22 cellular contexts compared by ENCODE assay signal in genomic region chr4:118337954-118338353, GRCh38. TPM values are rescaled to one million over a fixed set of nuclear protein-coding genes. Genes with fewer than 3 reads are reported as not detected.
A peak's percentile ranks its signal among the peaks of the same experiment; 100 is the strongest.
DNase-seq lines count a peak whose midpoint lies in the region; ATAC-seq and TF ChIP-seq lines count a peak whose summit lies in the region.
"Had no signal": no experiment of that assay in that cellular context is flagged by ENCODE, and none has a peak within 500 bp of the region (broad histone marks: within the 10 kb centered on the region; RNA-seq: fewer than 3 reads in every experiment).

No MANE protein-coding gene starts in this region.

- DNase-seq in RKO (ENCODE audit: low spot score) (peak; percentile 63), kidney tubule cell (ENCODE audit: low spot score) (peak; percentile 48), left lobe of liver (ENCODE audit: low spot score) (no peak), erythroblast (lab: John Stamatoyannopoulos, UW) (no peak), NK-92 (lab: John Stamatoyannopoulos, UW; ENCODE audit: unreplicated experiment) (no peak)
- DNase-seq in activated naive CD8-positive, alpha-beta T cell treated with anti-CD3 and anti-CD28 coated beads, Interleukin-2, amount 50 U/mL, for 24 hours: no peak
- DNase-seq: activated CD4-positive, alpha-beta T cell treated with anti-CD3 and anti-CD28 coated beads, Interleukin-2, amount 50 U/mL, for 4 hours; activated CD8-positive, alpha-beta memory T cell treated with anti-CD3 and anti-CD28 coated beads, Interleukin-2, amount 50 U/mL, for 48 hours; activated effector memory CD4-positive, alpha-beta T cell treated with Interleukin-2 at 50 U/mL for 16 hours; hypothalamus; islet precursor cell; naive thymus-derived CD4-positive, alpha-beta T cell; NCI-H1436 treated with DMSO at 0.1 percent for 48 hours; NCI-H2171 treated with DMSO at 0.1 percent for 48 hours; NCI-H748 treated with DMSO at 0.1 percent for 48 hours; OCI-M1; SHP77 treated with DMSO at 0.1 percent for 48 hours; T-cell; upper lobe of right lung had no signal

- no peaks in the 10 kb centered on the region for H3K36me3 Mint-ChIP-seq in activated naive CD8-positive, alpha-beta T cell treated with anti-CD3 and anti-CD28 coated beads, Interleukin-2, amount 50 U/mL, for 24 hours (ENCODE audit: low read depth)
- H3K36me3 Mint-ChIP-seq: naive thymus-derived CD4-positive, alpha-beta T cell; T-cell had no signal

- no peak overlapping the region for H3K27ac Mint-ChIP-seq in activated naive CD8-positive, alpha-beta T cell treated with anti-CD3 and anti-CD28 coated beads, Interleukin-2, amount 50 U/mL, for 24 hours
- H3K27ac Mint-ChIP-seq: B cell; naive thymus-derived CD4-positive, alpha-beta T cell; T-cell had no signal

- peaks cover 6% of the 10 kb centered on the region for H3K27me3 Mint-ChIP-seq in activated naive CD8-positive, alpha-beta T cell treated with anti-CD3 and anti-CD28 coated beads, Interleukin-2, amount 50 U/mL, for 24 hours

- peak; percentile 69 for ATAC-seq in GM18868 (IDR thresholded peaks at IDR 0.05; ENCODE audit: unreplicated experiment)
- peak; percentile 77 for ATAC-seq in HG02759 (IDR thresholded peaks at IDR 0.05; ENCODE audit: unreplicated experiment)
- ATAC-seq in left lobe of liver: no peak
- ATAC-seq in activated naive CD8-positive, alpha-beta T cell treated with anti-CD3 and anti-CD28 coated beads, Interleukin-2, amount 50 U/mL, for 24 hours: no peak
- ATAC-seq: naive thymus-derived CD4-positive, alpha-beta T cell; T-cell; upper lobe of right lung had no signal

- H3K9me3 Mint-ChIP-seq in activated naive CD8-positive, alpha-beta T cell treated with anti-CD3 and anti-CD28 coated beads, Interleukin-2, amount 50 U/mL, for 24 hours: no peaks in the 10 kb centered on the region
- H3K9me3 Mint-ChIP-seq: naive thymus-derived CD4-positive, alpha-beta T cell; T-cell had no signal

- no peak for TF ChIP-seq POLR2A in erythroblast (IDR thresholded peaks at IDR 0.05; ENCODE audit: low read length)

- H3K4me1 Mint-ChIP-seq in activated naive CD8-positive, alpha-beta T cell treated with anti-CD3 and anti-CD28 coated beads, Interleukin-2, amount 50 U/mL, for 24 hours: no peaks in the 10 kb centered on the region
- H3K4me1 Mint-ChIP-seq: B cell; naive thymus-derived CD4-positive, alpha-beta T cell; T-cell had no signal

- H3K4me3 Mint-ChIP-seq in activated naive CD8-positive, alpha-beta T cell treated with anti-CD3 and anti-CD28 coated beads, Interleukin-2, amount 50 U/mL, for 24 hours: no peak overlapping the region
- H3K4me3 Mint-ChIP-seq: B cell; naive thymus-derived CD4-positive, alpha-beta T cell; T-cell had no signal

RNA-seq across cellular contexts. Expression of gene PRSS12, which starts 14.8 kb away (rescaled TPM):
- total RNA-seq in left lobe of liver: 0.83 TPM
- total RNA-seq: B cell; naive thymus-derived CD4-positive, alpha-beta T cell had no signal

Comparison
In these comparisons a context has a peak if more than half of its experiments do, and no peak if none do; other contexts are left out.
1. ATAC-seq: peak in GM18868 (single experiment) and HG02759 (single experiment); none in left lobe of liver (single experiment) and activated naive CD8-positive, alpha-beta T cell treated with anti-CD3 and anti-CD28 coated beads, Interleukin-2, amount 50 U/mL, for 24 hours (single experiment).
2. DNase-seq: peak in RKO (single experiment) and kidney tubule cell (single experiment); none in left lobe of liver (single experiment), erythroblast (0 of 2), activated naive CD8-positive, alpha-beta T cell treated with anti-CD3 and anti-CD28 coated beads, Interleukin-2, amount 50 U/mL, for 24 hours (single experiment) and NK-92 (single experiment).